8 cellular contexts compared by ENCODE assay signal in the genomic region with DNA sequence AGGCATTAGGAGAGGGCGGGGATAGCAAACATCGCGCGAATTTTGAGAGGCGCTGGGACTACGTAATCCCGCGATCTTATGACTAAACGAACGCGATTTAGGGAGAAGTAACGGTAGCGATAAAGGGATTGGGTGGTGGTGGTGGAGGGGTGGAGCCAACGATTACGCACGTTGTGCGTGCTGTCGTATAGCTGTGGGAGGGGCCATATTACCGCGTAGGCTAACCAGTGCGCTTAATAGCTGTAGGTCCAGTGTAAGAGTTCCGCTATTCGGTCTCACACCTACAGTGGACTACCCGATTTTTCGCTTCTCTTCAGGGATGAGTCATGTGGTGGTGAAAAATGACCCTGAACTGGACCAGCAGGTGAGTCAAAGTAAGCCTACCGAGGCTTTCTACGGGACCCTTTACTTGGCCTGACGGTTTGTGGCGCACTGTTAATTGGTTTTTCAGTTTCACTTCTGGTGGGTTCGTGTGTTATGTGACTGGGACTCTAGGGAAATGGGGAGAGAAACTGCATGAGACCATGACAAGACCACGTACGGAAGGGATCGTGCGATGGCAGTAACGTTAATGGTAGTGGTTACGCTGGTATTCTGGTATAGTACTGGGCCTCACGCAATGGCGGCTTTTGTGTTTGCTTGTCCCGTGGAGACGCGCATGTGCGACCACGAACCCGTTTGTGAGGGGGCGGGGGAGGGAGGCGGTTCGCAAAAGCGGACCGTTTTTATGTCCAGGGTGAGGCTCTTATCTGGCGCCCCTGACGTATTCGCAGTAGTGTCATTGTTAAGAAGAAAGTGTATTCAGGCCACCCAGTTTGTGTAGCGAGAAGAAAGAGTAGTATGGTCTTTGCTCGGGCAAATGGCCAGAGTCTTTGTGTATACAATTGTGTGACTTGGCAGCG. TPM values are rescaled to one million over a fixed set of nuclear protein-coding genes. Genes with fewer than 3 reads are reported as not detected.
DNase-seq lines count a peak whose midpoint lies in the region; ATAC-seq and TF ChIP-seq lines count a peak whose summit lies in the region.

A gene (plus strand): TSS at position 251 of the 902 bp plus-strand sequence. CDS start 69 bp downstream, at position 320.

- H3K36me3 ChIP-seq in aorta (ENCODE audit: control insufficient read depth in 1 of 2, insufficient read depth in 2 of 2, low read length in 1 of 2): no peaks in the 10 kb centered on the region

- no peaks in the 10 kb centered on the region for H3K27me3 ChIP-seq in aorta (ENCODE audit: control insufficient read depth in 1 of 2, insufficient read depth in 2 of 2, low read length in 1 of 2)

- intact Hi-C loops in aorta (cut with DNase I): no loop called here

- DNase-seq in GM10266 (ENCODE audit: extremely low spot score) (peak; percentile 80), foreskin fibroblast (peak; percentile 92 to 96), aorta (no peak), omental fat pad (ENCODE audit: low spot score) (no peak), cerebellar nuclear complex (lab: John Stamatoyannopoulos, UW) (no peak)
- peak; percentile 74 for DNase-seq in activated CD4-positive, alpha-beta T cell treated with anti-CD3 and anti-CD28 coated beads for 1 hour

- H3K27ac ChIP-seq in skin epidermis: peak within 1 kb of the TSS in 12 of 21 experiments; percentile 77 to 93 (median 86)
- H3K27ac ChIP-seq in aorta (ENCODE audit: low read depth in 1 of 2, low read length in 2 of 2): peak within 1 kb of the TSS in 1 of 2 donors; percentile 95

- 1% methylated on average over 55 of the region's 55 CpGs; no CpG with 5 or more reads in 1 of the 2 donors for WGBS in aorta, 2 donors

- TF ChIP-seq CTCF in GM10266 (IDR thresholded peaks at IDR 0.05; ENCODE audit: control insufficient read depth, insufficient read depth, low read depth, missing control alignments) (no peak), foreskin fibroblast (IDR thresholded peaks at IDR 0.05; ENCODE audit: low read depth, low read length) (no peak), omental fat pad (IDR thresholded peaks at IDR 0.05) (no peak)

- H3K4me1 ChIP-seq in aorta (ENCODE audit: control insufficient read depth in 1 of 2, insufficient read depth in 2 of 2, low read length in 2 of 2): no peaks in the 10 kb centered on the region

- ATAC-seq in HG03571 (IDR thresholded peaks at IDR 0.05; ENCODE audit: unreplicated experiment) (peak; percentile 90), aorta (ENCODE audit: low FRiP score) (no peak), omental fat pad (ENCODE audit: low FRiP score) (no peak)

- H3K9me3 ChIP-seq in aorta (ENCODE audit: control insufficient read depth, low read length): no peaks in the 10 kb centered on the region

- H3K4me3 ChIP-seq in foreskin fibroblast (ENCODE audit: low read depth in 1 of 2, low read length in 2 of 2) (peak within 1 kb of the TSS; percentile 97 to 99), skin epidermis (peak within 1 kb of the TSS in 6 of 7 experiments; percentile 43 to 72 (median 58)), aorta (ENCODE audit: low read length in 2 of 2) (peak within 1 kb of the TSS in 1 of 2 donors; percentile 94)

RNA-seq across cellular contexts. Expression of the gene that starts here (rescaled TPM):
- total RNA-seq in aorta (not detected), omental fat pad (100 to 1,000 TPM in 2 of 4 donors, under 1 TPM in 2; 0.13 to 166 (median 52.0) TPM)
- polyA plus RNA-seq in aorta: 10 to 100 TPM in 1 of 2 donors, under 1 TPM in 1; 0.31 to 22.0 TPM

Comparison
In these comparisons a context has a peak if more than half of its experiments do, and no peak if none do; other contexts are left out.
1. DNase-seq: peak in GM10266 (single experiment), activated CD4-positive, alpha-beta T cell treated with anti-CD3 and anti-CD28 coated beads for 1 hour (single experiment) and foreskin fibroblast (2 of 2); none in aorta (0 of 2), omental fat pad (single experiment) and cerebellar nuclear complex (0 of 2).